Comparison of ENCODE assay signal across 8 cellular contexts in the genomic region with DNA sequence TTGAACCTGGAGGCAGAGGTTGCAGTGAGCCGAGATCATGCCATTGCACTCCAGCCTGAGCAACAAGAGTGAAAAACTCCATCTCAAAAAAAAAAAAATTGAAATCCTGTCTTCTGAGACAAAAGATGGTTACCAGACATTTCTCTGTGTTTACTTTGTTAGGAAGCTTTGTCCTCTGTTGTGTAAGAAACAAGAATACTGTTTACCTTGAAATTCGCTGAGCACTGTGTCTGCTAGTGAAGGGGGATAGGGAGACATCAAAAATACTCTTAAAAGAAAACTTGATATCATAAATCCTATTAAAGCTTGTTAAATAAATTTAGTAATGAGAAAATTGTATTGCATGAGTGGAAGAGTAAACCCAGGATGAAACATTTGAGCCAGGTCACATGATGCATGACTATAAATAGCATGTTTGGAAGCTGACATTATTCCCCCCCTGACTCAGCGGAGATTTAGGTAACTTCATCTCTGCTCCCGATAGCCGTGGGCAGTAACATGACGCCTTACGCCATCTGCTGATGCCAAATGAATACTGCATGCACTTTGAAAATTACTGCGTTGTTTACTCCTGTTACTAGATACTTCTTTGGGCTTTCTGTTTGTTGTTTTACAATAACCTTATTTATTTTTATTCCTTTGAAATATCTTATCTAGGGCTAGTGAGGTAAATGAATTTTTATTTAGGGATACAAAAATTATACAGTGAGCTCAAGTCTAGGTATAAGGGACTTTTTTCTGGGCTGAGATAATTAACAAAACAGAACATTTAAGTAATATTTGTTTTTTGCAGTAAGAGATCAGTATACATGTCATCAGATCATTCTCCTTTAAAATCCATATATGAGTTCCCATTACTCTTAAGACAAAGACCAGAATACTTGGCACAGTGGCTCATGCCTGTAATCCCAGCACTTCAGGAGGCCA.
A peak's percentile ranks its signal among the peaks of the same experiment; 100 is the strongest.
DNase-seq lines count a peak whose midpoint lies in the region; ATAC-seq, FAIRE-seq and TF ChIP-seq lines count a peak whose summit lies in the region.

No MANE protein-coding gene starts in this region.

- in situ Hi-C loops in Caki2 (cut with HindIII; ENCODE audit: low pct_unique_long_range_greater_than_20kb, low sequenced_read_pairs) = no loop called here
- in situ Hi-C loops in GM12878 (cut with MboI) = loop anchor here (5.0 kb wide), 1 partner anchor 183 kb away; no protein-coding TSS in a partner anchor

- RAD21 ChIA-PET in GM12878 (lab: Charles Lee; ENCODE audit: unreplicated experiment) = interaction anchor here (0.6 to 4.9 kb wide), 6 partner anchors 12 to 234 kb away, joined by 3 to 42 read pairs (median 3); no protein-coding TSS in a partner anchor

- no peak overlapping the region for H3K27ac ChIP-seq in GM12878 (ENCODE audit: control insufficient read depth, insufficient read depth)
- peak overlapping the region; percentile 69 for H3K27ac ChIP-seq in smooth muscle cell (ENCODE audit: low read depth)

- SMC1A ChIA-PET in GM12878 (lab: Charles Lee; ENCODE audit: uncharacterized antibody, unreplicated experiment) = interaction anchor here (0.7 to 5.0 kb wide), 10 partner anchors 9 to 404 kb away, joined by 3 to 62 read pairs (median 4); no protein-coding TSS in a partner anchor

- H3K79me2 ChIP-seq in GM12878 (ENCODE audit: control insufficient read depth, insufficient read depth, low read length) = no peaks in the 10 kb centered on the region
- no peaks in the 10 kb centered on the region for H3K79me2 ChIP-seq in smooth muscle cell (ENCODE audit: low read depth)

- H3K27me3 ChIP-seq in GM12878 (replicated peaks in 1 of 2; ENCODE audit: control insufficient read depth in 2 of 2, insufficient read depth in 2 of 2, low read length in 1 of 2) (no peaks in the 10 kb centered on the region; a peak in 1 of 4 replicates), smooth muscle cell (ENCODE audit: low read depth) (no peaks in the 10 kb centered on the region)

- H4K20me1 ChIP-seq in GM12878 (ENCODE audit: control insufficient read depth, insufficient read depth) = no peaks in the 10 kb centered on the region
- no peaks in the 10 kb centered on the region for H4K20me1 ChIP-seq in smooth muscle cell (ENCODE audit: low read depth)

- H2AFZ ChIP-seq in GM12878 (ENCODE audit: control insufficient read depth, low read depth, low read length) (no peak overlapping the region), smooth muscle cell (ENCODE audit: low read depth) (no peak overlapping the region)

- ATAC-seq in GM12878 = peak; percentile 87
- ATAC-seq in GM19328 (IDR thresholded peaks at IDR 0.05; ENCODE audit: unreplicated experiment) = no peak

- POLR2A ChIA-PET in GM12878 (lab: Charles Lee) = no interaction called here

- TF ChIP-seq EP300 in GM12878 (IDR thresholded peaks at IDR 0.05; ENCODE audit: borderline replicate concordance in 1 of 2, control insufficient read depth in 1 of 2, low read depth in 2 of 2, low read length in 2 of 2) = no peak

- WGBS in GM12878 (ENCODE audit: insufficient coverage, insufficient replicate concordance, low lambda C conversion rate, missing lambda C conversion rate) = 31% methylated on average over 8 of the region's 8 CpGs
- WGBS in smooth muscle cell (ENCODE audit: low lambda C conversion rate) = 23% methylated on average over 8 of the region's 8 CpGs

- no peak overlapping the region for H3K9ac ChIP-seq in GM12878 (ENCODE audit: control insufficient read depth, insufficient read depth, low read length)
- peak overlapping the region; percentile 42 for H3K9ac ChIP-seq in smooth muscle cell (ENCODE audit: low read depth)

- H3K4me1 ChIP-seq in GM12878 (ENCODE audit: control insufficient read depth, insufficient read depth, low read length) (no peaks in the 10 kb centered on the region), smooth muscle cell (ENCODE audit: low read depth) (peaks cover 3% of the 10 kb centered on the region)

- peak; percentile 78 to 90 (median 89) for TF ChIP-seq CTCF in GM12878 (IDR thresholded peaks at IDR 0.05 in 2 of 3, conservative IDR thresholded peaks at IDR 0.05 in 1 of 3; ENCODE audit: control insufficient read depth in 2 of 3, extremely low read depth in 1 of 3, insufficient read depth in 1 of 3, low read depth in 3 of 3, low read length in 3 of 3)
- peak; percentile 91 for TF ChIP-seq CTCF in smooth muscle cell (IDR thresholded peaks at IDR 0.05; ENCODE audit: borderline replicate concordance, insufficient read depth, poor library complexity, severe bottlenecking)

- TF ChIP-seq RAD21 in GM12878 (IDR thresholded peaks at IDR 0.05; ENCODE audit: insufficient read depth, low read depth, low read length) = peak; percentile 94

- peaks cover 0 to 2% of the 10 kb centered on the region in 2 experiments; a peak in 1 of 4 replicates for H3K36me3 ChIP-seq in GM12878 (ENCODE audit: control insufficient read depth in 2 of 2, insufficient read depth in 2 of 2, low read length in 1 of 2)
- H3K36me3 ChIP-seq in smooth muscle cell (ENCODE audit: low read depth) = no peaks in the 10 kb centered on the region

- FAIRE-seq in H54 (lab: Jason Lieb, UNC) (peak; percentile 99), GM12878 (lab: Jason Lieb, UNC) (peak; percentile 89)

- CTCF ChIA-PET in GM12878 (lab: Yijun Ruan, JAX) = interaction anchor here (0.6 to 4.0 kb wide), 21 partner anchors 8 to 735 kb away, joined by 3 to 132 read pairs (median 4); no protein-coding TSS in a partner anchor

- intact Hi-C loops in GM12878 (cut with micrococcal nuclease; ENCODE audit: unreplicated experiment) = loop anchor here (1.0 kb wide), 1 partner anchor 183 kb away; no protein-coding TSS in a partner anchor

- H3K4me3 ChIP-seq in GM12878 = no peak overlapping the region
- H3K4me3 ChIP-seq in smooth muscle cell = no peak overlapping the region

- H3K9me3 ChIP-seq in GM12878 (replicated peaks; ENCODE audit: control insufficient read depth, insufficient read depth, low read length) (no peaks in the 10 kb centered on the region), smooth muscle cell (replicated peaks; ENCODE audit: low read depth) (no peaks in the 10 kb centered on the region)

- no peaks in the 10 kb centered on the region for H3F3A ChIP-seq in smooth muscle cell (ENCODE audit: low read depth)

- H3K4me2 ChIP-seq in GM12878 (ENCODE audit: control insufficient read depth, insufficient read depth) = no peak overlapping the region
- H3K4me2 ChIP-seq in smooth muscle cell = peak overlapping the region; percentile 58

- TF ChIP-seq POLR2A in H54 (IDR thresholded peaks at IDR 0.05; ENCODE audit: low read depth, low read length) (no peak), GM12878 (IDR thresholded peaks at IDR 0.05; ENCODE audit: low read depth, low read length) (no peak)

- peak; percentile 78 for DNase-seq in Caki2 (ENCODE audit: low read depth)
- peak; percentile 65 for DNase-seq in H54 (ENCODE audit: insufficient read length, low spot score)
- DNase-seq in NCI-H1436 (lab: John Stamatoyannopoulos, UW) = peak; percentile 70
- peak; percentile 78 for DNase-seq in SW480 (ENCODE audit: low spot score)
- DNase-seq in GM12878 (ENCODE audit: low read depth, low spot score) = peak; percentile 40
- peak; percentile 50 for DNase-seq in iPS DF 19.7 (ENCODE audit: low read depth, low spot score)
- DNase-seq in smooth muscle cell (lab: John Stamatoyannopoulos, UW; ENCODE audit: unreplicated experiment) = peak; percentile 3

- no TSS peak for BruUV-seq in GM12878 (replicated peaks; lab: Mats Ljungman, UMichigan)

TF ChIP-seq in GM12878, 131 proteins besides CTCF, POLR2A, EP300 and RAD21:
- no peak for TF ChIP-seq PAX8 (IDR thresholded peaks at IDR 0.05)
- TF ChIP-seq, protein P1, sequence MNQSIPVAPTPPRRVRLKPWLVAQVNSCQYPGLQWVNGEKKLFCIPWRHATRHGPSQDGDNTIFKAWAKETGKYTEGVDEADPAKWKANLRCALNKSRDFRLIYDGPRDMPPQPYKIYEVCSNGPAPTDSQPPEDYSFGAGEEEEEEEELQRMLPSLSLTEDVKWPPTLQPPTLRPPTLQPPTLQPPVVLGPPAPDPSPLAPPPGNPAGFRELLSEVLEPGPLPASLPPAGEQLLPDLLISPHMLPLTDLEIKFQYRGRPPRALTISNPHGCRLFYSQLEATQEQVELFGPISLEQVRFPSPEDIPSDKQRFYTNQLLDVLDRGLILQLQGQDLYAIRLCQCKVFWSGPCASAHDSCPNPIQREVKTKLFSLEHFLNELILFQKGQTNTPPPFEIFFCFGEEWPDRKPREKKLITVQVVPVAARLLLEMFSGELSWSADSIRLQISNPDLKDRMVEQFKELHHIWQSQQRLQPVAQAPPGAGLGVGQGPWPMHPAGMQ (IDR thresholded peaks at IDR 0.05; ENCODE audit: borderline replicate concordance) = no peak
- no peak for TF ChIP-seq IKZF2 (IDR thresholded peaks at IDR 0.05)
- peak; percentile 67; the same call in 1 of the 2 replicates for TF ChIP-seq YY1 (IDR thresholded peaks at IDR 0.05; ENCODE audit: low read depth, low read length)
- 0 out of 2 replicates have a peak, but pooled peaks have one; percentile 38 for TF ChIP-seq FOXM1 (IDR thresholded peaks at IDR 0.05; ENCODE audit: low read depth, low read length)
- peak; percentile 53 for TF ChIP-seq SKIL (IDR thresholded peaks at IDR 0.05; ENCODE audit: low read depth, poor library complexity, severe bottlenecking)
- TF ChIP-seq SMC3 (IDR thresholded peaks at IDR 0.05; ENCODE audit: borderline replicate concordance, low read length) = peak; percentile 99

Comparison
In these comparisons a context has a peak if more than half of its experiments do, and no peak if none do; other contexts are left out.
1. DNase-seq: peak in every context shown above with its lines; median percentile 78 in Caki2; 78 in SW480; 70 in NCI-H1436; 65 in H54; 50 in iPS DF 19.7; 40 in GM12878; 3 in smooth muscle cell.